In the genomic region with DNA sequence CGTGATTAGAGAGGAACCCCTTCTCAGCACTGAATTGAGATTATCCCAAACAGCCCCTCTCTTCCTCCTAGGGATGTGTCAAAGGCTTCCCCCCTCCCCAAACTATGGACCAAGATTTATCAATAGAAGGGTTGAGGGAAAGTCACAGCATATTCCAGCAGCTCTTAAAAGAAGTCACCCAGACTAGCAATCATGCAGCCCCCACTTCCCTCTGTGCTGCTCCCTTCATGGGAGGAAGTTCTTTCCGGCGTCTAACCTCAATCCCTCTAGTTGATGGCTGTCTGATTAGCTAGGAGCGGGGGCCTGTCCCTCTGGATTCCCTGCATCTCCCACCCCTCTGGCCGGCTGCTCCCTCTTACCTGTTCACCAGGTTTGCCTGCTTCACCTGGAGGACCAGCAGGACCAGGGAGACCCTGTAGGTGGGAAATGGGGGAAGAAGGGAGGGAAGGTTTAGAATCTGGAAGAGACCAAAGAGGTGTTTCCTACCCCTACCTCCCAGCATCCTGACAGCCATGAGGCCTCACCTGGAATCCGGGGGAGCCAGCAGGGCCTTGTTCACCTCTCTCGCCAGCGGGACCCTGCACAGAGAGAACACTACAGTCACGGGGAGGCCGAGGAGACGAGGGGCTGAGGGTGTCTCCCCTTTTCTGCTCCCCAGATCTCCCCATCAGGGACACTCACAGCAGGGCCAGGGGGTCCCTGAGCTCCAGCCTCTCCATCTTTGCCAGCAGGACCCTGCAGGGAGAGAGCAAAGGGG, we compare ENCODE assay signal across 1 cellular context.
TF ChIP-seq lines count a peak whose summit lies in the region.

No MANE protein-coding gene starts in this region.

TF ChIP-seq in IMR-90, 13 proteins besides CTCF, POLR2A, EP300 and RAD21:
- TF ChIP-seq SMC3 (IDR thresholded peaks at IDR 0.05; ENCODE audit: low read depth, low read length) (0 out of 2 replicates have a peak, but pooled peaks have one; percentile 6), NFE2L2 (IDR thresholded peaks at IDR 0.05; ENCODE audit: low read depth, low read length) (no peak)
